Comparison of ENCODE assay signal across 7 cellular contexts in genomic region chr13:62104136-62104535, GRCh38.
DNase-seq lines count a peak whose midpoint lies in the region; TF ChIP-seq lines count a peak whose summit lies in the region.
"Not testable (repeated sequence)": the region's sequence is repeated elsewhere in the genome, so short reads cannot be mapped to it uniquely, and the experiment has no call there.

No MANE protein-coding gene starts in this region.

- TF ChIP-seq CTCF in chondrocyte (IDR thresholded peaks at IDR 0.05): not testable (repeated sequence)

- not testable (repeated sequence) for H3K27ac Mint-ChIP-seq in chondrocyte (ENCODE audit: unreplicated experiment)

- H3K4me1 Mint-ChIP-seq in chondrocyte (ENCODE audit: low read depth): not testable (repeated sequence)

- H3K27me3 Mint-ChIP-seq in chondrocyte (ENCODE audit: low read depth): not testable (repeated sequence)

- not testable (repeated sequence) for H3K4me3 Mint-ChIP-seq in chondrocyte (ENCODE audit: unreplicated experiment)

- not testable (repeated sequence) for H3K36me3 Mint-ChIP-seq in chondrocyte (ENCODE audit: low read depth)

- not testable (repeated sequence) for H3K9me3 Mint-ChIP-seq in chondrocyte (ENCODE audit: low read depth)

- peak; percentile 47 for DNase-seq in DMS153 (lab: John Stamatoyannopoulos, UW)
- peak; percentile 14 for DNase-seq in DMS53 treated with DMSO at 0.1 percent for 48 hours (lab: John Stamatoyannopoulos, UW; ENCODE audit: unreplicated experiment)
- DNase-seq in NCI-H1092 treated with DMSO at 0.1 percent for 48 hours (lab: John Stamatoyannopoulos, UW): peak; percentile 36
- peak; percentile 3 for DNase-seq in NCI-H510A treated with DMSO at 0.1 percent for 48 hours (lab: John Stamatoyannopoulos, UW)
- DNase-seq in NCI-H748 (lab: John Stamatoyannopoulos, UW; ENCODE audit: unreplicated experiment): peak; percentile 88
- DNase-seq in SHP77 treated with DMSO at 0.1 percent for 48 hours (lab: John Stamatoyannopoulos, UW): peak; percentile 16
- DNase-seq in chondrocyte (ENCODE audit: low spot score): peak; percentile 20

Comparison
In these comparisons a context has a peak if more than half of its experiments do, and no peak if none do; other contexts are left out.
1. Peak in every context shown above with its lines: DNase-seq.
2. DNase-seq: peak in every context shown above with its lines; median percentile 88 in NCI-H748; 47 in DMS153; 36 in NCI-H1092 treated with DMSO at 0.1 percent for 48 hours; 20 in chondrocyte; 16 in SHP77 treated with DMSO at 0.1 percent for 48 hours; 14 in DMS53 treated with DMSO at 0.1 percent for 48 hours; 3 in NCI-H510A treated with DMSO at 0.1 percent for 48 hours.